26 cellular contexts compared by ENCODE assay signal in genomic region chrX:3257471-3257870, GRCh38.
"Had no signal": no experiment of that assay in that cellular context is flagged by ENCODE, and none has a peak within 500 bp of the region (broad histone marks: within the 10 kb centered on the region; RNA-seq: fewer than 3 reads in every experiment).

No MANE protein-coding gene starts in this region.

- H2AFZ ChIP-seq: hepatocyte, parathyroid adenoma had no signal

- H3K4me1 Mint-ChIP-seq: activated B cell treated with CpG ODN at 0.5 μM for 24 hours; activated CD4-positive, alpha-beta T cell treated with anti-CD3 and anti-CD28 coated beads for 36 hours; naive B cell had no signal

- H3K4me3 Mint-ChIP-seq: activated B cell treated with CpG ODN at 0.5 μM for 24 hours; activated CD4-positive, alpha-beta T cell treated with anti-CD3 and anti-CD28 coated beads for 36 hours; activated naive CD8-positive, alpha-beta T cell; activated T-cell treated with anti-CD3 and anti-CD28 coated beads, Interleukin-2, amount 50 U/mL, for 72 hours; effector memory CD8-positive, alpha-beta T cell; naive B cell; stimulated activated naive CD8-positive, alpha-beta T cell treated with anti-CD3 and anti-CD28 coated beads, Interleukin-15, Interleukin-2, amounts not matched to agents 100 ng/mL and 50 ng/mL, for 24 hours had no signal

- H3K27me3 Mint-ChIP-seq: activated B cell treated with CpG ODN at 0.5 μM for 24 hours; activated naive CD8-positive, alpha-beta T cell; effector memory CD8-positive, alpha-beta T cell; stimulated activated naive CD8-positive, alpha-beta T cell treated with anti-CD3 and anti-CD28 coated beads, Interleukin-15, Interleukin-2, amounts not matched to agents 100 ng/mL and 50 ng/mL, for 24 hours had no signal

- H3K9me3 Mint-ChIP-seq: stimulated activated naive CD8-positive, alpha-beta T cell treated with anti-CD3 and anti-CD28 coated beads, Interleukin-15, Interleukin-2, amounts not matched to agents 100 ng/mL and 50 ng/mL, for 24 hours had no signal

- H3K27me3 ChIP-seq: brain microvascular endothelial cell, gastroesophageal sphincter, hepatocyte, right atrium auricular region, spleen had no signal

- H3K27ac Mint-ChIP-seq: activated B cell treated with CpG ODN at 0.5 μM for 24 hours; activated CD4-positive, alpha-beta T cell treated with anti-CD3 and anti-CD28 coated beads for 36 hours; activated naive CD8-positive, alpha-beta T cell; activated T-cell treated with anti-CD3 and anti-CD28 coated beads, Interleukin-2, amount 50 U/mL, for 72 hours; effector memory CD8-positive, alpha-beta T cell; naive B cell; stimulated activated naive CD8-positive, alpha-beta T cell treated with anti-CD3 and anti-CD28 coated beads, Interleukin-15, Interleukin-2, amounts not matched to agents 100 ng/mL and 50 ng/mL, for 24 hours had no signal

- H3K4me2 ChIP-seq: hepatocyte had no signal

- H3K9me3 ChIP-seq: gastroesophageal sphincter, mucosa of descending colon, psoas muscle, thoracic aorta had no signal

- ATAC-seq: activated CD4-positive, alpha-beta T cell treated with anti-CD3 and anti-CD28 coated beads for 36 hours; activated T-cell treated with anti-CD3 and anti-CD28 coated beads, Interleukin-2, amount 50 U/mL, for 72 hours; effector memory CD8-positive, alpha-beta T cell; gastroesophageal sphincter; mucosa of descending colon; psoas muscle had no signal

- H3K79me2 ChIP-seq: hepatocyte, parathyroid adenoma had no signal

- H3K9ac ChIP-seq: parathyroid adenoma had no signal

- H3K36me3 Mint-ChIP-seq: activated naive CD8-positive, alpha-beta T cell had no signal

- H3K4me1 ChIP-seq: gastroesophageal sphincter, left ventricle myocardium inferior, parathyroid adenoma, psoas muscle, right atrium auricular region, spleen had no signal

- H3K36me3 ChIP-seq: brain microvascular endothelial cell, gastroesophageal sphincter, left ventricle myocardium inferior, right atrium auricular region, spleen, thoracic aorta had no signal

- DNase-seq: activated B cell treated with CpG ODN at 0.5 μM for 24 hours; activated CD4-positive, alpha-beta T cell treated with anti-CD3 and anti-CD28 coated beads for 36 hours; activated effector memory CD4-positive, alpha-beta T cell treated with Interleukin-2 at 50 U/mL for 16 hours; activated naive CD4-positive, alpha-beta T cell treated with Interleukin-2 at 50 U/mL for 16 hours; activated T-cell treated with anti-CD3 and anti-CD28 coated beads for 4 hours; activated T-cell treated with anti-CD3 and anti-CD28 coated beads, Interleukin-2, amount 50 U/mL, for 72 hours; anterior cingulate cortex; brain microvascular endothelial cell; cortex of kidney; effector memory CD8-positive, alpha-beta T cell; erythroblast; islet precursor cell; mucosa of descending colon; naive B cell; psoas muscle; spleen; T-helper 2 cell; trophoblast cell had no signal

- H3K4me3 ChIP-seq: gastroesophageal sphincter, hepatocyte, left ventricle myocardium inferior, mucosa of descending colon, psoas muscle, right atrium auricular region, spleen, thoracic aorta had no signal

- H3K27ac ChIP-seq: brain microvascular endothelial cell, gastroesophageal sphincter, hepatocyte, left ventricle myocardium inferior, parathyroid adenoma, psoas muscle, right atrium auricular region, spleen, thoracic aorta had no signal
